Comparison of ENCODE assay signal across 17 cellular contexts in the genomic region with DNA sequence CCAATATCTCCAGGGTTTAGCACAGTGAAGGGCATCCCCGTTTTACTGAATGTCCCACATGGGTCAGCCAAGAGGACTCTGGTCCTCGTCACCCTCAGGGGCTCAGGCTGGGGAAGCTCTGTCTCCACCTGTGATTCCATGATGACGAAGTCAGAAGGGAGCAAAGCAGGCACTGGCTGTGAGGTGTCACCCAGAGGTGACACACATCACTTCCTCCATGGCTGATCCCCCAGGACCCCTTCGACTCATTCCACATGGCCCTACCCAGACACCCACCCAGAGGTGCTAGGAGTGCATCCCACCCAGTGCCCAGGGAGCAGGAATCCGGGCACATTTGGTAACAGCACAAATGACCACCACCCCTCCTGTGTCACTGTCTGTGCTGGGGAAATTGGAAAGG.
DNase-seq lines count a peak whose midpoint lies in the region; ATAC-seq, FAIRE-seq and TF ChIP-seq lines count a peak whose summit lies in the region.
"Had no signal": no experiment of that assay in that cellular context is flagged by ENCODE, and none has a peak within 500 bp of the region (broad histone marks: within the 10 kb centered on the region; RNA-seq: fewer than 3 reads in every experiment).

No MANE protein-coding gene starts in this region.

- H3K4me3 ChIP-seq in RWPE2 (ENCODE audit: severe bottlenecking) (no peak overlapping the region), kidney (ENCODE audit: low read length in 2 of 2) (no peak overlapping the region)
- H3K4me3 ChIP-seq: HAP-1 had no signal

- H3K9me3 Mint-ChIP-seq in progenitor cell of endocrine pancreas (ENCODE audit: low read depth) = no peaks in the 10 kb centered on the region
- H3K9me3 Mint-ChIP-seq: CD4-positive, alpha-beta T cell had no signal

- no peak for FAIRE-seq in kidney (lab: Jason Lieb, UNC)

- H3K4me1 ChIP-seq in RWPE2 (ENCODE audit: insufficient read depth, poor library complexity, severe bottlenecking) (no peaks in the 10 kb centered on the region), kidney (ENCODE audit: control insufficient read depth in 1 of 2, insufficient read depth in 1 of 2, low read depth in 1 of 2, low read length in 2 of 2) (no peaks in the 10 kb centered on the region)
- H3K4me1 ChIP-seq: BE2C, HAP-1 had no signal

- H3K4me1 Mint-ChIP-seq in progenitor cell of endocrine pancreas (ENCODE audit: low read depth) = no peaks in the 10 kb centered on the region

- ATAC-seq in RWPE2 (ENCODE audit: low read depth) (no peak), GM21515 (IDR thresholded peaks at IDR 0.05; ENCODE audit: unreplicated experiment) (no peak), GM19397 (IDR thresholded peaks at IDR 0.05; ENCODE audit: unreplicated experiment) (no peak)

- H3K36me3 ChIP-seq in RWPE2 (ENCODE audit: low read depth) = no peaks in the 10 kb centered on the region
- H3K36me3 ChIP-seq in kidney (ENCODE audit: control insufficient read depth in 1 of 2, insufficient read depth in 2 of 2, low read length in 2 of 2) = no peaks in the 10 kb centered on the region
- H3K36me3 ChIP-seq: BE2C, HAP-1 had no signal

- H3K27me3 ChIP-seq in RWPE2 (ENCODE audit: insufficient read depth, poor library complexity, severe bottlenecking) = no peaks in the 10 kb centered on the region
- H3K27me3 ChIP-seq: BE2C had no signal

- no peak overlapping the region for H3K4me3 Mint-ChIP-seq in progenitor cell of endocrine pancreas (ENCODE audit: low read depth)
- H3K4me3 Mint-ChIP-seq: CD4-positive, alpha-beta T cell had no signal

- no peaks in the 10 kb centered on the region for H3K36me3 Mint-ChIP-seq in progenitor cell of endocrine pancreas (ENCODE audit: insufficient read depth)

- no peak for TF ChIP-seq CTCF in RWPE2 (IDR thresholded peaks at IDR 0.05; ENCODE audit: poor library complexity, severe bottlenecking)
- TF ChIP-seq CTCF in kidney (IDR thresholded peaks at IDR 0.05; ENCODE audit: borderline replicate concordance, extremely low read depth, insufficient read depth) = no peak
- TF ChIP-seq CTCF in progenitor cell of endocrine pancreas (IDR thresholded peaks at IDR 0.05; ENCODE audit: unreplicated experiment) = no peak

- H3K9ac ChIP-seq in kidney (ENCODE audit: low read length in 2 of 2) = no peak overlapping the region

- H3K9me3 ChIP-seq in RWPE2 (ENCODE audit: severe bottlenecking) (no peaks in the 10 kb centered on the region), kidney (ENCODE audit: control insufficient read depth in 1 of 2, low read length in 2 of 2) (no peaks in the 10 kb centered on the region)
- H3K9me3 ChIP-seq: BE2C, HAP-1 had no signal

- intact Hi-C loops in kidney (cut with DNase I) = no loop called here

- peaks cover 21% of the 10 kb centered on the region for H3K27me3 Mint-ChIP-seq in progenitor cell of endocrine pancreas

- H3K27ac ChIP-seq in RWPE2 (ENCODE audit: poor library complexity, severe bottlenecking) (no peak overlapping the region), kidney (ENCODE audit: low read depth in 2 of 2, low read length in 2 of 2) (no peak overlapping the region)

- peak; percentile 28 for DNase-seq in RWPE2 (ENCODE audit: low spot score)
- DNase-seq in kidney = peak; percentile 35
- DNase-seq in progenitor cell of endocrine pancreas (ENCODE audit: low spot score, unreplicated experiment) = peak; percentile 1
- DNase-seq in ureter (ENCODE audit: low spot score) = peak; percentile 32
- DNase-seq in HK-2 (ENCODE audit: unreplicated experiment) = no peak
- DNase-seq: BE2C, EL, KBM-7, NCI-H1417 treated with DMSO at 0.1 percent for 48 hours, NCI-H2029, NCI-H2171, NCI-H446, NCI-H69 had no signal

- no peak overlapping the region for H3K27ac Mint-ChIP-seq in progenitor cell of endocrine pancreas
- H3K27ac Mint-ChIP-seq: CD4-positive, alpha-beta T cell had no signal
